Comparison of ENCODE assay signal across 8 cellular contexts in the genomic region with DNA sequence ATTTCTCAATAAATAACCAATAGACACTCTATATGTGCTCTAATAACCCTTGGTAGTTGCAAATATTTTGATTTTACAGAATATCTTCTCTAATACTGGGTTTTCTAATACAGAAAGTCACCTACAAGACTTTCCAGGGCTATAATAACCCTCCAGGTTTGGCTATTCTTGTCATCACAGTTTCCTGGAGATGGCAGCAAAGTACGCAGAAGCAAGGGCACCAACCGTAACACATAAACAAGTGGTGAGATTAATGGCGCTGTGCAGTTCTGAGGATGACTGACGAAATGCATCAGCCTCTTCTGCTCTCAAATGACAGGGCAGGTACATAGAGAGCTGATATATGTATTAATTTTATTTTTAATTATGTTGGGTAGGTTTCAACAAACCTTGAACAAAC.
DNase-seq lines count a peak whose midpoint lies in the region; ATAC-seq and TF ChIP-seq lines count a peak whose summit lies in the region.

No MANE protein-coding gene starts in this region.

- H3K36me3 Mint-ChIP-seq in activated T-cell treated with anti-CD3 and anti-CD28 coated beads, Interleukin-2, amount 50 U/mL, for 4 hours (ENCODE audit: insufficient read depth) = no peaks in the 10 kb centered on the region

- H3K27ac ChIP-seq in 22Rv1 (no peak overlapping the region), left ventricle myocardium inferior (replicated peaks) (no peak overlapping the region)

- ATAC-seq in HG02870 (IDR thresholded peaks at IDR 0.05; ENCODE audit: unreplicated experiment) (peak; percentile 68), HG03095 (IDR thresholded peaks at IDR 0.05; ENCODE audit: unreplicated experiment) (no peak)
- ATAC-seq in activated T-cell treated with anti-CD3 and anti-CD28 coated beads, Interleukin-2, amount 50 U/mL, for 4 hours = no peak

- H3K9me3 ChIP-seq in left ventricle myocardium inferior (replicated peaks) = no peaks in the 10 kb centered on the region

- intact Hi-C loops in left ventricle myocardium inferior (cut with micrococcal nuclease) = no loop called here

- no peaks in the 10 kb centered on the region for H3K4me1 Mint-ChIP-seq in activated T-cell treated with anti-CD3 and anti-CD28 coated beads, Interleukin-2, amount 50 U/mL, for 4 hours (ENCODE audit: low read depth)

- peaks cover 8% of the 10 kb centered on the region for H3K4me1 ChIP-seq in left ventricle myocardium inferior

- no peaks in the 10 kb centered on the region for H3K36me3 ChIP-seq in left ventricle myocardium inferior

- H3K27me3 ChIP-seq in left ventricle myocardium inferior (ENCODE audit: low read depth) = no peaks in the 10 kb centered on the region

- no peak overlapping the region for H3K4me3 ChIP-seq in left ventricle myocardium inferior

- no peaks in the 10 kb centered on the region for H3K9me3 Mint-ChIP-seq in activated T-cell treated with anti-CD3 and anti-CD28 coated beads, Interleukin-2, amount 50 U/mL, for 4 hours

- peak; percentile 6 for DNase-seq in RPMI8226
- DNase-seq in left ventricle myocardium inferior = no peak
- no peak for DNase-seq in stimulated activated CD4-positive, alpha-beta T cell treated with anti-CD3 and anti-CD28 coated beads, Interleukin-15, amount 100 ng/mL, for 24 hours
- no peak for DNase-seq in activated T-cell treated with anti-CD3 and anti-CD28 coated beads, Interleukin-2, amount 50 U/mL, for 4 hours
- DNase-seq in COLO829 (ENCODE audit: low spot score) = no peak

- TF ChIP-seq CTCF in 22Rv1 (IDR thresholded peaks at IDR 0.05) = peak; percentile 63
- TF ChIP-seq CTCF in left ventricle myocardium inferior (IDR thresholded peaks at IDR 0.05; ENCODE audit: borderline replicate concordance) = peak; percentile 55

- H3K27me3 Mint-ChIP-seq in activated T-cell treated with anti-CD3 and anti-CD28 coated beads, Interleukin-2, amount 50 U/mL, for 4 hours (ENCODE audit: low read depth) = peaks cover 2% of the 10 kb centered on the region

- H3K4me3 Mint-ChIP-seq in activated T-cell treated with anti-CD3 and anti-CD28 coated beads, Interleukin-2, amount 50 U/mL, for 4 hours = no peak overlapping the region
